In the genomic region with DNA sequence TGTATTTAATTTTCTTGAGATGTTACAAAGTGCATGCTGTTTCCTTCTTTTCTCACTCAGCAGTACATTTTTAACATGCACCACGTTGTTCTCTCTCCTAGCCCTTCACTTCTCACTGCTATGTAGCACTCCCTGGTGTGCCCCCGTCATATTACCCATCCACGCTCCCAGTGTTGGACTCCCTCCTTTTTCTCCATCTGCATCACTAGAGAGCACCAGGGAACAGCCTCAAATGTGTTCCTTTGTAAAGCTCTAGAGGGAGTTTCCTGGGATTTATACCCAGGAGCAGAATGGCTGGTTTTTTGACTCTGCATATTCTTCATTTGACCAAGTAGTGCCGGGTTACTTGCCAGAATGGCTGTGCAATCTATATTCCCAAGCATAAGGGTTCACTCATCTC, we compare ENCODE assay signal across 1 cellular context.
TF ChIP-seq lines count a peak whose summit lies in the region.

No MANE protein-coding gene starts in this region.

TF ChIP-seq in SK-N-SH, 30 proteins besides CTCF, POLR2A, EP300 and RAD21 (continued from another document):
- TF ChIP-seq REST (IDR thresholded peaks at IDR 0.05; ENCODE audit: low read depth, low read length) (no peak), GATA2 (CRISPR knock-in tag; IDR thresholded peaks at IDR 0.05) (no peak), FOSL2 (IDR thresholded peaks at IDR 0.05; ENCODE audit: borderline replicate concordance, low read depth) (no peak), YY1 (IDR thresholded peaks at IDR 0.05; ENCODE audit: low read depth) (no peak)
TF ChIP-seq in SK-N-SH: peak in this region for 0.
